12 cellular contexts compared by ENCODE assay signal in the genomic region with DNA sequence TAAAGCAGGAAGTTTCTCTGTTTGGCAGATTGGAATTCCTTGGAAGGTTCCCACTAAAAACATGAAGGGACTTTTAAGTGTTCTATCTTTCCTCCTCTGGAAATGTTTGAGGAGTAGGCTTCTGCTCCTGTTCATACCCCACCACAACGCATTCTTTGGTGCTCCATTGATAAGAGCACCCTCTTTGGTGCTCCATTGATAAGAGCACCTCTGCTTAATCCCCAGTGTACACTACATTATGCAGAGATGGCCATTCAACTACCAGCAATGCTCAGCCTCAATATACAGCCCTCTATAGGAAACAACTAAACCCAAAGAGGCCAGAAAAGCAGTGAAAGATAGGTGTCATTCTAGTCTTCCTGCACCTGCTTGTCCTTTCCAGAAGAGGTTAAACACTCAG.
"Had no signal": no experiment of that assay in that cellular context is flagged by ENCODE, and none has a peak within 500 bp of the region (broad histone marks: within the 10 kb centered on the region; RNA-seq: fewer than 3 reads in every experiment).

No MANE protein-coding gene starts in this region.

- H3K4me3 Mint-ChIP-seq: activated B cell treated with CpG ODN at 0.5 μM for 24 hours, neural progenitor cell had no signal

- H3K27ac ChIP-seq: cardiac muscle cell, esophagus muscularis mucosa, neural progenitor cell, sigmoid colon had no signal

- H3K27me3 Mint-ChIP-seq: activated B cell treated with CpG ODN at 0.5 μM for 24 hours had no signal

- H3K9me3 ChIP-seq: esophagus muscularis mucosa, sigmoid colon had no signal

- H3K27me3 ChIP-seq: cardiac muscle cell, esophagus muscularis mucosa, neural progenitor cell, sigmoid colon had no signal

- H3K9ac ChIP-seq: neural progenitor cell had no signal

- H3K27ac Mint-ChIP-seq: activated B cell treated with CpG ODN at 0.5 μM for 24 hours, neural progenitor cell had no signal

- H3K36me3 ChIP-seq: neural progenitor cell had no signal

- H3K9me3 Mint-ChIP-seq: activated B cell treated with CpG ODN at 0.5 μM for 24 hours, neural progenitor cell had no signal

- DNase-seq: activated B cell treated with CpG ODN at 0.5 μM for 24 hours; activated CD4-positive, alpha-beta T cell treated with anti-CD3 and anti-CD28 coated beads for 48 hours; activated naive CD4-positive, alpha-beta T cell treated with Interleukin-2 at 50 U/mL for 16 hours; kidney glomerular epithelial cell; sigmoid colon; stimulated activated CD4-positive, alpha-beta T cell treated with anti-CD3 and anti-CD28 coated beads, Interleukin-1b, Interleukin-23, amount 100 ng/mL, for 48 hours; T-helper 2 cell had no signal

- H3K4me2 ChIP-seq: neural progenitor cell had no signal

- H3K4me3 ChIP-seq: cardiac muscle cell, esophagus muscularis mucosa, neural progenitor cell, sigmoid colon had no signal

- H2AFZ ChIP-seq: neural progenitor cell had no signal

- FAIRE-seq: astrocyte, urothelium cell line had no signal
